Comparison of ENCODE assay signal across 27 cellular contexts in the genomic region with DNA sequence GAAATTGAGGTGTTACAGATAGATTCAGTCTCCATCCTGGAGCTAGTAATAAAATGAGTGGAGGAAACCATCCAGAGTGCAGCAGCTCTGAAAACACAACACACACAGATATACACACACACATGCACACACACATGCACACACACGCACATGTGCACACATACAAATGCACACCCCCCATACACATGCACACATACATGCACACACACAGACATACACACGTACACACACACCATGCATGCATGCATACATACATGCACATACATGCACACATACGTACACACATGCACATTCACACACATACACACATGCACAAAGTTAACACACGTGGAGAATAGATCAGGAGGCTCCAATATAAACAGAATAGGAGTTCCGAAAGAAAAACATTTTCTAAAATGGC. TPM values are rescaled to one million over a fixed set of nuclear protein-coding genes. Genes with fewer than 3 reads are reported as not detected.
DNase-seq lines count a peak whose midpoint lies in the region; ATAC-seq, FAIRE-seq and TF ChIP-seq lines count a peak whose summit lies in the region.
"Had no signal": no experiment of that assay in that cellular context is flagged by ENCODE, and none has a peak within 500 bp of the region (broad histone marks: within the 10 kb centered on the region; RNA-seq: fewer than 3 reads in every experiment).

No MANE protein-coding gene starts in this region.

- no peak overlapping the region for H3K14ac ChIP-seq in trophoblast cell (ENCODE audit: low read length)

- H4K8ac ChIP-seq in trophoblast cell (ENCODE audit: low read depth, low read length) = no peak overlapping the region

- peaks cover 9% of the 10 kb centered on the region for H3K4me1 ChIP-seq in HepG2 (ENCODE audit: insufficient read depth, low read length)
- H3K4me1 ChIP-seq in right lobe of liver = no peaks in the 10 kb centered on the region
- peaks cover 0 to 24% of the 10 kb centered on the region in 2 experiments; a peak in 2 of 5 replicates for H3K4me1 ChIP-seq in K562 (replicated peaks in 1 of 2; ENCODE audit: control insufficient read depth in 2 of 2, insufficient read depth in 2 of 2, low read length in 2 of 2)
- H3K4me1 ChIP-seq in trophoblast cell (ENCODE audit: control insufficient read depth in 1 of 2, insufficient read depth in 2 of 2, low read length in 2 of 2) = peaks cover 0 to 2% of the 10 kb centered on the region in 2 experiments
- H3K4me1 ChIP-seq: A549, HAP-1 had no signal

- H3K9ac ChIP-seq in HepG2 (ENCODE audit: insufficient read depth, low read depth, low read length) = no peak overlapping the region
- no peak overlapping the region for H3K9ac ChIP-seq in K562 (ENCODE audit: insufficient read depth in 1 of 2, low read depth in 2 of 2, low read length in 2 of 2)
- no peak overlapping the region for H3K9ac ChIP-seq in trophoblast cell (ENCODE audit: low read length)
- H3K9ac ChIP-seq: BLaER1 treated with 17β-estradiol and CSF1 and Interleukin-3, amounts not matched to agents 10 nM and 100 nM had no signal

- in situ Hi-C loops in HepG2 (cut with HindIII; ENCODE audit: extremely low pct_ligation_motif_present, low pct_unique_long_range_greater_than_20kb) = no loop called here
- in situ Hi-C loops in K562 (cut with MboI) = no loop called here

- H3K27me3 ChIP-seq in HepG2 (ENCODE audit: control insufficient read depth in 1 of 2, insufficient read depth in 2 of 2, low read length in 2 of 2) (peaks cover 6 to 18% of the 10 kb centered on the region in 2 experiments; a peak in 3 of 5 replicates), right lobe of liver (no peaks in the 10 kb centered on the region), K562 (ENCODE audit: control insufficient read depth in 2 of 2, insufficient read depth in 2 of 2, low read length in 2 of 2) (peaks cover 7 to 27% of the 10 kb centered on the region in 2 experiments), trophoblast cell (ENCODE audit: insufficient read depth, low read length) (no peaks in the 10 kb centered on the region)
- H3K27me3 ChIP-seq: BE2C; BLaER1 treated with 17β-estradiol and CSF1 and Interleukin-3, amounts not matched to agents 10 nM and 100 nM had no signal

- TF ChIP-seq EP300 in HepG2 (IDR thresholded peaks at IDR 0.05; ENCODE audit: low read depth in 2 of 2, low read length in 2 of 2) (no peak), HepG2 (CRISPR knock-in tag; IDR thresholded peaks at IDR 0.05; ENCODE audit: borderline replicate concordance) (no peak), K562 (IDR thresholded peaks at IDR 0.05; ENCODE audit: low read length) (no peak)

- TF ChIP-seq RAD21 in HepG2 (CRISPR knock-in tag; IDR thresholded peaks at IDR 0.05) (no peak), K562 (CRISPR knock-in tag; conservative IDR thresholded peaks at IDR 0.05 in 1 of 2, IDR thresholded peaks at IDR 0.05 in 1 of 2) (no peak)

- H3K79me1 ChIP-seq in trophoblast cell (ENCODE audit: low read length) = no peaks in the 10 kb centered on the region

- CTCF ChIA-PET in HepG2 (lab: Yijun Ruan, JAX; ENCODE audit: low intra/inter-chr PET ratio, low total read pairs) = no interaction called here
- CTCF ChIA-PET in K562 (lab: Yijun Ruan, JAX; ENCODE audit: low intra/inter-chr PET ratio) = no interaction called here

- H4K12ac ChIP-seq in trophoblast cell (ENCODE audit: low read depth, low read length) = no peak overlapping the region

- no peak overlapping the region for H3K18ac ChIP-seq in trophoblast cell (ENCODE audit: low read length)

- H2BK120ac ChIP-seq in trophoblast cell (ENCODE audit: insufficient read depth, low read length, poor library complexity) = no peak overlapping the region

- H3K27ac ChIP-seq in HepG2 (ENCODE audit: extremely low read length, insufficient read depth, low read length) = no peak overlapping the region
- H3K27ac ChIP-seq in right lobe of liver = no peak overlapping the region
- no peak overlapping the region for H3K27ac ChIP-seq in K562 (ENCODE audit: extremely low read depth, low read depth, low read length)
- H3K27ac ChIP-seq in trophoblast cell (ENCODE audit: low read depth, low read length) = no peak overlapping the region
- H3K27ac ChIP-seq: A549; BLaER1 treated with 17β-estradiol and CSF1 and Interleukin-3, amounts not matched to agents 10 nM and 100 nM had no signal

- BruUV-seq in HepG2 (replicated peaks; lab: Mats Ljungman, UMichigan) (no TSS peak), K562 (replicated peaks; lab: Mats Ljungman, UMichigan) (no TSS peak)

- H2AFZ ChIP-seq in HepG2 (ENCODE audit: low read length) (no peak overlapping the region), K562 (ENCODE audit: low read depth, low read length) (no peak overlapping the region), trophoblast cell (ENCODE audit: insufficient read depth, low read length, poor library complexity) (no peak overlapping the region)

- no peak overlapping the region for H2AK5ac ChIP-seq in trophoblast cell (ENCODE audit: low read length)

- no peak overlapping the region for H2BK5ac ChIP-seq in trophoblast cell (ENCODE audit: low read depth, low read length, poor library complexity)

- H3K9me1 ChIP-seq in K562 (ENCODE audit: control insufficient read depth, insufficient read depth, low read length) = no peaks in the 10 kb centered on the region

- no peak for DNase-seq in HepG2 (ENCODE audit: low spot score)
- DNase-seq in right lobe of liver = no peak
- no peak for DNase-seq in K562 (ENCODE audit: extremely low read depth in 1 of 4, low spot score in 3 of 4)
- no peak for DNase-seq in trophoblast cell
- no peak for DNase-seq in urothelium cell line (ENCODE audit: low spot score)
- DNase-seq in dedifferentiated amniotic fluid mesenchymal stem cell (ENCODE audit: extremely low spot score) = no peak
- DNase-seq in NCI-H1694 (lab: John Stamatoyannopoulos, UW) = no peak
- no peak for DNase-seq in NCI-H146 (lab: John Stamatoyannopoulos, UW)
- DNase-seq: 8988T; ACHN; AML-193; BE2C; Calu3; CD4-positive, alpha-beta memory T cell; COR-L47; DMS53; DMS79 treated with DMSO at 0.1 percent for 48 hours; GF-D8; GOT3 had no signal

- no peak overlapping the region for H3K4me2 ChIP-seq in HepG2 (ENCODE audit: low read depth, low read length)
- H3K4me2 ChIP-seq in K562 (ENCODE audit: insufficient read depth, low read length) = no peak overlapping the region
- no peak overlapping the region for H3K4me2 ChIP-seq in trophoblast cell (ENCODE audit: low read length)
- H3K4me2 ChIP-seq: A549; BLaER1 treated with 17β-estradiol and CSF1 and Interleukin-3, amounts not matched to agents 10 nM and 100 nM had no signal

- POLR2A ChIA-PET in HepG2 (lab: Yijun Ruan, JAX) = no interaction called here
- POLR2A ChIA-PET in K562 (lab: Yijun Ruan, JAX) = no interaction called here

- no peak overlapping the region for H4K91ac ChIP-seq in trophoblast cell (ENCODE audit: low read depth, low read length)

- H3K9me3 ChIP-seq in HepG2 (ENCODE audit: low read length) (no peaks in the 10 kb centered on the region), right lobe of liver (no peaks in the 10 kb centered on the region), K562 (replicated peaks; ENCODE audit: control insufficient read depth, insufficient read depth, low read depth, low read length) (peaks cover 5% of the 10 kb centered on the region), trophoblast cell (ENCODE audit: insufficient read depth, low read depth, low read length) (peaks cover 6% of the 10 kb centered on the region)
- H3K9me3 ChIP-seq: BE2C; BLaER1 treated with 17β-estradiol and CSF1 and Interleukin-3, amounts not matched to agents 10 nM and 100 nM; HAP-1 had no signal

- intact Hi-C loops in HepG2 (cut with micrococcal nuclease; ENCODE audit: unreplicated experiment) (no loop called here), right lobe of liver (cut with DNase I) (no loop called here), K562 (cut with micrococcal nuclease) (no loop called here)

- FAIRE-seq in HepG2 (lab: Jason Lieb, UNC) = no peak
- FAIRE-seq in K562 (lab: Jason Lieb, UNC) = peak; percentile 48
- FAIRE-seq in urothelium cell line (lab: Jason Lieb, UNC) = peak; percentile 70
- FAIRE-seq: A549, GM12892, H54 had no signal

- H2BK12ac ChIP-seq in trophoblast cell (ENCODE audit: low read length) = no peak overlapping the region

- no peak for ATAC-seq in HepG2
- ATAC-seq in right lobe of liver = no peak
- no peak for ATAC-seq in K562
- ATAC-seq: A549 had no signal

- peak overlapping the region; percentile 66 for H3K23ac ChIP-seq in trophoblast cell (ENCODE audit: low read length)

- no peak overlapping the region for H3K4me3 ChIP-seq in HepG2 (replicated peaks in 1 of 3; ENCODE audit: insufficient read depth in 1 of 3, low read depth in 2 of 3, low read length in 3 of 3)
- no peak overlapping the region for H3K4me3 ChIP-seq in right lobe of liver
- H3K4me3 ChIP-seq in K562 = no peak overlapping the region
- peak overlapping the region; percentile 54 for H3K4me3 ChIP-seq in trophoblast cell (ENCODE audit: low read depth, low read length)
- H3K4me3 ChIP-seq: A549; BLaER1 treated with 17β-estradiol and CSF1 and Interleukin-3, amounts not matched to agents 10 nM and 100 nM; HAP-1 had no signal

- H3K36me3 ChIP-seq in HepG2 (replicated peaks in 1 of 2; ENCODE audit: control insufficient read depth in 1 of 2, insufficient read depth in 2 of 2, low read length in 2 of 2) (no peaks in the 10 kb centered on the region), right lobe of liver (no peaks in the 10 kb centered on the region), K562 (ENCODE audit: control insufficient read depth, insufficient read depth, low read length) (no peaks in the 10 kb centered on the region), trophoblast cell (ENCODE audit: control insufficient read depth in 1 of 2, insufficient read depth in 2 of 2, low read length in 2 of 2) (no peaks in the 10 kb centered on the region)
- H3K36me3 ChIP-seq: BE2C; BLaER1 treated with 17β-estradiol and CSF1 and Interleukin-3, amounts not matched to agents 10 nM and 100 nM; HAP-1 had no signal

- WGBS in HepG2 (ENCODE audit: low lambda C conversion rate) = 27% methylated on average over 5 of the region's 5 CpGs
- 59% methylated on average over 4 of the region's 5 CpGs for WGBS in right lobe of liver (ENCODE audit: insufficient coverage, low coverage, low lambda C conversion rate, missing lambda C conversion rate)
- WGBS in K562 (ENCODE audit: insufficient coverage, low coverage, missing lambda C conversion rate) = 21% methylated on average over 5 of the region's 5 CpGs
- no CpG with 5 or more reads among the region's 5 CpGs for WGBS in trophoblast cell (ENCODE audit: extremely low coverage, insufficient coverage, insufficient read length)

- no peak for TF ChIP-seq POLR2A in HepG2 (IDR thresholded peaks at IDR 0.05; ENCODE audit: insufficient read depth in 1 of 2, low read depth in 2 of 2, low read length in 2 of 2)
- TF ChIP-seq POLR2A in right lobe of liver (IDR thresholded peaks at IDR 0.05) = no peak
- TF ChIP-seq POLR2A in K562 (conservative IDR thresholded peaks at IDR 0.05) = no peak

- H3K4ac ChIP-seq in trophoblast cell (ENCODE audit: low read depth, low read length) = no peak overlapping the region

- no peaks in the 10 kb centered on the region for H4K20me1 ChIP-seq in HepG2 (ENCODE audit: insufficient read depth, low read length)
- no peaks in the 10 kb centered on the region for H4K20me1 ChIP-seq in K562 (replicated peaks; ENCODE audit: control insufficient read depth, insufficient read depth, low read length)
- H4K20me1 ChIP-seq: BLaER1 treated with 17β-estradiol and CSF1 and Interleukin-3, amounts not matched to agents 10 nM and 100 nM had no signal

- H3K79me2 ChIP-seq in HepG2 (ENCODE audit: insufficient read depth, low read length) = no peaks in the 10 kb centered on the region
- no peaks in the 10 kb centered on the region for H3K79me2 ChIP-seq in K562 (ENCODE audit: control insufficient read depth, insufficient read depth, low read length)
- no peaks in the 10 kb centered on the region for H3K79me2 ChIP-seq in trophoblast cell (ENCODE audit: control insufficient read depth, insufficient read depth, low read length, poor library complexity)

- TF ChIP-seq CTCF in HepG2 (CRISPR knock-in tag; IDR thresholded peaks at IDR 0.05) (no peak), right lobe of liver (IDR thresholded peaks at IDR 0.05) (no peak), K562 (IDR thresholded peaks at IDR 0.05 in 2 of 3, conservative IDR thresholded peaks at IDR 0.05 in 1 of 3; ENCODE audit: insufficient read depth in 2 of 3, low read depth in 1 of 3, low read length in 3 of 3) (no peak)

RNA-seq across cellular contexts. Expression of gene OBP2B, which starts 21.0 kb away (rescaled TPM):
- not detected in 2 replicates for total RNA-seq in HepG2 (2016; rRNA removed; fragmentation: Illumina TruSeq; extraction: Trizol)
- total RNA-seq in HepG2 (2016; cell fraction: cytosol; rRNA removed; fragmentation: Illumina TruSeq; extraction: Trizol; ENCODE audit: low read depth) = not detected in 2 replicates
- total RNA-seq in HepG2 (2016; cell fraction: insoluble cytoplasmic fraction; rRNA removed; fragmentation: Illumina TruSeq; extraction: Trizol) = not detected in 2 replicates
- total RNA-seq in HepG2 (2016; cell fraction: membrane; rRNA removed; fragmentation: Illumina TruSeq; extraction: Trizol) = not detected in 2 replicates
- total RNA-seq in HepG2 (2016; cell fraction: nucleus; rRNA removed; fragmentation: Illumina TruSeq; extraction: Trizol) = not detected in 2 replicates
- polyA plus RNA-seq in HepG2 (2011; rRNA removed) = not detected in 2 replicates
- not detected in 2 replicates for polyA plus RNA-seq in HepG2 (2011; cell fraction: cytosol; rRNA removed)
- polyA plus RNA-seq in HepG2 (2011; cell fraction: nucleus; rRNA removed) = not detected in 2 replicates
- polyA plus RNA-seq in HepG2 (2012) = not detected in 2 replicates
- polyA plus RNA-seq in HepG2 (2016; cell fraction: cytosol; fragmentation: Illumina TruSeq; extraction: Trizol; ENCODE audit: low read depth) = not detected in 2 replicates
- not detected in 2 replicates for polyA plus RNA-seq in HepG2 (2016; cell fraction: insoluble cytoplasmic fraction; fragmentation: Illumina TruSeq; extraction: Trizol; ENCODE audit: low read depth)
- polyA plus RNA-seq in HepG2 (2016; cell fraction: membrane; fragmentation: Illumina TruSeq; extraction: Trizol; ENCODE audit: low read depth) = not detected in 2 replicates
- polyA plus RNA-seq in HepG2 (2016; cell fraction: nucleus; fragmentation: Illumina TruSeq; extraction: Trizol; ENCODE audit: insufficient read depth, low read depth) = not detected in 2 replicates
- polyA minus RNA-seq in HepG2 (2011; rRNA and poly(A)+ RNA removed; ENCODE audit: low replicate concordance) = not detected in 2 replicates
- not detected in 2 replicates for polyA minus RNA-seq in HepG2 (2011; cell fraction: cytosol; rRNA and poly(A)+ RNA removed)
- polyA minus RNA-seq in HepG2 (2011; cell fraction: nucleus; rRNA and poly(A)+ RNA removed) = not detected in 2 replicates
- not detected for total RNA-seq in right lobe of liver
- not detected in 2 replicates for total RNA-seq in K562 (2011; cell fraction: chromatin; rRNA removed; ENCODE audit: low replicate concordance)
- total RNA-seq in K562 (2011; cell fraction: nucleolus; rRNA removed) = not detected in 2 replicates
- total RNA-seq in K562 (2011; cell fraction: nucleoplasm; rRNA removed) = not detected in 2 replicates
- total RNA-seq in K562 (2014; rRNA removed) = not detected in 2 replicates
- not detected in 2 replicates for total RNA-seq in K562 (2014; rRNA removed; fragmentation: Illumina TruSeq; extraction: Trizol)
- not detected in 2 replicates for total RNA-seq in K562 (2015; rRNA removed; fragmentation: Illumina TruSeq; extraction: Trizol)
- total RNA-seq in K562 (2021) = not detected in 2 replicates
- 0.12 TPM in 1 of 2 replicates, not detected in the other for polyA plus RNA-seq in K562 (2011; rRNA removed)
- not detected in 2 replicates for polyA plus RNA-seq in K562 (2011; cell fraction: cytosol; rRNA removed)
- 0.21 TPM in 1 of 2 replicates, not detected in the other for polyA plus RNA-seq in K562 (2011; cell fraction: nucleus; rRNA removed)
- not detected in 2 replicates for polyA plus RNA-seq in K562 (2012)
- not detected in 2 replicates for polyA plus RNA-seq in K562 (2014; fragmentation: Illumina TruSeq; extraction: Trizol)
- not detected for polyA plus RNA-seq in K562 (2014; fragmentation: Nextera tagmentation; extraction: Ambion mirVana)
- polyA plus RNA-seq in K562 (2014; rRNA removed) = not detected in 2 replicates
- not detected in 2 replicates for polyA minus RNA-seq in K562 (2011; rRNA and poly(A)+ RNA removed)
- polyA minus RNA-seq in K562 (2011; cell fraction: cytosol; rRNA and poly(A)+ RNA removed) = not detected in 2 replicates
- not detected in 2 replicates for polyA minus RNA-seq in K562 (2011; cell fraction: nucleus; rRNA and poly(A)+ RNA removed)
- polyA plus RNA-seq in trophoblast cell (2013) = 0.12 and 0.14 TPM in 2 replicates
- total RNA-seq: Calu3; CD4-positive, alpha-beta memory T cell; Daoy; G401 had no signal
- polyA plus RNA-seq: A549; CD14-positive monocyte; CD4-positive, alpha-beta memory T cell had no signal

RNA-seq across cellular contexts. Expression of gene ABO, which starts 44.9 kb away (rescaled TPM):
- total RNA-seq in HepG2 (2016; rRNA removed; fragmentation: Illumina TruSeq; extraction: Trizol) = not detected in 2 replicates
- not detected in 2 replicates for total RNA-seq in HepG2 (2016; cell fraction: cytosol; rRNA removed; fragmentation: Illumina TruSeq; extraction: Trizol; ENCODE audit: low read depth)
- total RNA-seq in HepG2 (2016; cell fraction: insoluble cytoplasmic fraction; rRNA removed; fragmentation: Illumina TruSeq; extraction: Trizol) = 0.11 TPM in 1 of 2 replicates, not detected in the other
- not detected in 2 replicates for total RNA-seq in HepG2 (2016; cell fraction: membrane; rRNA removed; fragmentation: Illumina TruSeq; extraction: Trizol)
- not detected in 2 replicates for total RNA-seq in HepG2 (2016; cell fraction: nucleus; rRNA removed; fragmentation: Illumina TruSeq; extraction: Trizol)
- not detected in 2 replicates for polyA plus RNA-seq in HepG2 (2011; rRNA removed)
- polyA plus RNA-seq in HepG2 (2011; cell fraction: cytosol; rRNA removed) = not detected in 2 replicates
- not detected in 2 replicates for polyA plus RNA-seq in HepG2 (2011; cell fraction: nucleus; rRNA removed)
- not detected in 2 replicates for polyA plus RNA-seq in HepG2 (2012)
- not detected in 2 replicates for polyA plus RNA-seq in HepG2 (2016; cell fraction: cytosol; fragmentation: Illumina TruSeq; extraction: Trizol; ENCODE audit: low read depth)
- 0.10 TPM in 2 replicates for polyA plus RNA-seq in HepG2 (2016; cell fraction: insoluble cytoplasmic fraction; fragmentation: Illumina TruSeq; extraction: Trizol; ENCODE audit: low read depth)
- not detected in 2 replicates for polyA plus RNA-seq in HepG2 (2016; cell fraction: membrane; fragmentation: Illumina TruSeq; extraction: Trizol; ENCODE audit: low read depth)
- 0.18 and 0.21 TPM in 2 replicates for polyA plus RNA-seq in HepG2 (2016; cell fraction: nucleus; fragmentation: Illumina TruSeq; extraction: Trizol; ENCODE audit: insufficient read depth, low read depth)
- polyA minus RNA-seq in HepG2 (2011; rRNA and poly(A)+ RNA removed; ENCODE audit: low replicate concordance) = 0.26 and 1.7 TPM in 2 replicates
- not detected in 2 replicates for polyA minus RNA-seq in HepG2 (2011; cell fraction: cytosol; rRNA and poly(A)+ RNA removed)
- not detected in 2 replicates for polyA minus RNA-seq in HepG2 (2011; cell fraction: nucleus; rRNA and poly(A)+ RNA removed)
- under 1 TPM in 2 of 6 experiments, not detected in 4; 0.06 to 0.29 TPM for total RNA-seq in right lobe of liver
- 38.9 and 65.2 TPM in 2 replicates for total RNA-seq in K562 (2011; cell fraction: chromatin; rRNA removed; ENCODE audit: low replicate concordance)
- 20.8 and 22.5 TPM in 2 replicates for total RNA-seq in K562 (2011; cell fraction: nucleolus; rRNA removed)
- 48.2 and 94.6 TPM in 2 replicates for total RNA-seq in K562 (2011; cell fraction: nucleoplasm; rRNA removed)
- total RNA-seq in K562 (2014; rRNA removed) = 5.0 and 6.1 TPM in 2 replicates
- 5.6 and 6.5 TPM in 2 replicates for total RNA-seq in K562 (2014; rRNA removed; fragmentation: Illumina TruSeq; extraction: Trizol)
- 5.8 and 6.5 TPM in 2 replicates for total RNA-seq in K562 (2015; rRNA removed; fragmentation: Illumina TruSeq; extraction: Trizol)
- 11.9 and 15.3 TPM in 2 replicates for total RNA-seq in K562 (2021)
- 9.9 and 18.7 TPM in 2 replicates for polyA plus RNA-seq in K562 (2011; rRNA removed)
- polyA plus RNA-seq in K562 (2011; cell fraction: cytosol; rRNA removed) = 10.0 and 10.8 TPM in 2 replicates
- polyA plus RNA-seq in K562 (2011; cell fraction: nucleus; rRNA removed) = 54.0 and 57.5 TPM in 2 replicates
- 14.4 and 28.3 TPM in 2 replicates for polyA plus RNA-seq in K562 (2012)
- polyA plus RNA-seq in K562 (2014; fragmentation: Illumina TruSeq; extraction: Trizol) = 16.0 and 18.5 TPM in 2 replicates
- 10 to 100 TPM; 16.9 to 21.9 TPM for polyA plus RNA-seq in K562 (2014; fragmentation: Nextera tagmentation; extraction: Ambion mirVana)
- polyA plus RNA-seq in K562 (2014; rRNA removed) = 13.3 and 16.6 TPM in 2 replicates
- 6.4 and 6.8 TPM in 2 replicates for polyA minus RNA-seq in K562 (2011; rRNA and poly(A)+ RNA removed)
- polyA minus RNA-seq in K562 (2011; cell fraction: cytosol; rRNA and poly(A)+ RNA removed) = 7.1 and 10.8 TPM in 2 replicates
- 6.6 and 11.7 TPM in 2 replicates for polyA minus RNA-seq in K562 (2011; cell fraction: nucleus; rRNA and poly(A)+ RNA removed)
- polyA plus RNA-seq in trophoblast cell (2013) = 0.04 and 0.05 TPM in 2 replicates
- total RNA-seq: Daoy, G401 had no signal
- polyA plus RNA-seq: A549 had no signal

Comparison
In these comparisons a context has a peak if more than half of its experiments do, and no peak if none do; other contexts are left out.
1. Of the 241 proteins assayed by ChIP-seq in both HepG2 and K562: peak only in HepG2: MNT; only in K562: none; in both: none; in neither: 239; mixed calls (peak in some experiments, not most) for 1.